ENCODE assay signal across 34 cellular contexts in the genomic region with DNA sequence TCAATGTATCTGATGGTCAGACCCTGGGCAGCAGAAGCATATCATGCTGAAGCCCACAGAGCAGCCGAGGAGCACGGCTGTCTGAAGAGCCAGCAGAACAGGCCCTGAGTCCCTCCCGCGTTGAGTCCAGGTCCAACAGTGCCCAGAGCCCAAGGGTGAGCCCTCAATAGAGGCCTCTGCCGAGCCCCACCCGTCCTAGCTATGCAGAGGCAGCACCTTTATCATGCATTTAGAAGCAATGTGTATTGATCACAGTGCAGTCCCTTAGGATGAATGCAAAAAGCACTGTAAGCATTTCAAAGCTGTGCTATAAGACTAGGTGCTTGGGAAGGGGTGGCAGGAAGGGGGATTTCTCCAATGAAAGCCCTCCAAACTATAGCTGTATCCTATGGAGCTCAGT.
"Had no signal": no experiment of that assay in that cellular context is flagged by ENCODE, and none has a peak within 500 bp of the region (broad histone marks: within the 10 kb centered on the region; RNA-seq: fewer than 3 reads in every experiment).

No MANE protein-coding gene starts in this region.

- H3K27ac Mint-ChIP-seq: activated CD4-positive, alpha-beta memory T cell treated with anti-CD3 and anti-CD28 coated beads, Interleukin-2, amount 10 ng/mL, durations not matched to agents 7 days and 5 days; activated CD4-positive, alpha-beta T cell treated with anti-CD3 and anti-CD28 coated beads for 36 hours; activated CD4-positive, alpha-beta T cell treated with anti-CD3 and anti-CD28 coated beads, Interleukin-2, amount 10 ng/mL, durations not matched to agents 7 days and 5 days; activated CD8-positive, alpha-beta memory T cell treated with anti-CD3 and anti-CD28 coated beads, Interleukin-2, amount 10 ng/mL, durations not matched to agents 7 days and 5 days; activated CD8-positive, alpha-beta T cell treated with anti-CD3 and anti-CD28 coated beads, Interleukin-2, amount 10 ng/mL, durations not matched to agents 7 days and 5 days; activated naive CD4-positive, alpha-beta T cell treated with anti-CD3 and anti-CD28 coated beads, Interleukin-2, amount 10 ng/mL, durations not matched to agents 7 days and 5 days; activated naive CD4-positive, alpha-beta T cell treated with anti-CD3 and anti-CD28 coated beads, Interleukin-2, amount 50 U/mL, for 24 hours; activated naive CD8-positive, alpha-beta T cell; activated T-cell treated with anti-CD3 and anti-CD28 coated beads, Interleukin-2, amount 50 U/mL, for 24 hours; activated T-helper 2 cell treated with anti-CD3 and anti-CD28 coated beads, Interferon-gamma antibody, Interleukin-2, Interleukin-4, amounts not matched to agents 10 μg/mL and 5 μg/mL and 100 μg/mL, durations not matched to agents 14 hours and 24 hours and 36 hours; T-helper 1 cell treated with Interleukin-12 subunit alpha and Interleukin-12 subunit beta and Interleukin-4 antibody, amounts not matched to agents 30 μg/mL and 1 μg/mL, for 36 hours; T-helper 2 cell treated with Interferon-gamma antibody and Interleukin-4, amounts not matched to agents 5 μg/mL and 100 μg/mL, for 36 hours had no signal

- H3K9me3 Mint-ChIP-seq: activated naive CD4-positive, alpha-beta T cell treated with anti-CD3 and anti-CD28 coated beads, Interleukin-2, amount 50 U/mL, for 24 hours; brain had no signal

- H3K9me3 ChIP-seq: ascending aorta had no signal

- H3K4me1 Mint-ChIP-seq: activated CD4-positive, alpha-beta memory T cell treated with anti-CD3 and anti-CD28 coated beads, Interleukin-2, amount 10 ng/mL, durations not matched to agents 7 days and 5 days; activated CD4-positive, alpha-beta T cell treated with anti-CD3 and anti-CD28 coated beads for 36 hours; activated CD4-positive, alpha-beta T cell treated with anti-CD3 and anti-CD28 coated beads, Interleukin-2, amount 10 ng/mL, durations not matched to agents 7 days and 5 days; activated CD8-positive, alpha-beta memory T cell treated with anti-CD3 and anti-CD28 coated beads, Interleukin-2, amount 10 ng/mL, durations not matched to agents 7 days and 5 days; activated naive CD4-positive, alpha-beta T cell treated with anti-CD3 and anti-CD28 coated beads, Interleukin-2, amount 10 ng/mL, durations not matched to agents 7 days and 5 days; activated naive CD4-positive, alpha-beta T cell treated with anti-CD3 and anti-CD28 coated beads, Interleukin-2, amount 50 U/mL, for 24 hours; central memory CD8-positive, alpha-beta T cell had no signal

- H3K4me3 ChIP-seq: ascending aorta, cardiac muscle cell had no signal

- H3K27me3 ChIP-seq: ascending aorta had no signal

- DNase-seq: activated CD4-positive, alpha-beta memory T cell treated with anti-CD3 and anti-CD28 coated beads, Interleukin-2, amount 10 ng/mL, durations not matched to agents 7 days and 5 days; activated CD4-positive, alpha-beta T cell treated with anti-CD3 and anti-CD28 coated beads for 1 hour; activated CD4-positive, alpha-beta T cell treated with anti-CD3 and anti-CD28 coated beads for 36 hours; activated CD4-positive, alpha-beta T cell treated with anti-CD3 and anti-CD28 coated beads for 48 hours; activated CD4-positive, alpha-beta T cell treated with anti-CD3 and anti-CD28 coated beads, Interleukin-2, amount 10 ng/mL, durations not matched to agents 7 days and 5 days; activated CD4-positive, alpha-beta T cell treated with anti-CD3 and anti-CD28 coated beads, Interleukin-2, amount 50 U/mL, for 48 hours; activated CD4-positive, CD25-positive, alpha-beta regulatory T cell; activated CD8-positive, alpha-beta memory T cell treated with anti-CD3 and anti-CD28 coated beads for 24 hours; activated CD8-positive, alpha-beta memory T cell treated with anti-CD3 and anti-CD28 coated beads, Interleukin-2, amount 10 ng/mL, durations not matched to agents 7 days and 5 days; activated CD8-positive, alpha-beta memory T cell treated with anti-CD3 and anti-CD28 coated beads, Interleukin-2, amount 50 U/mL, for 48 hours; activated CD8-positive, alpha-beta T cell treated with anti-CD3 and anti-CD28 coated beads, Interleukin-2, amount 10 ng/mL, durations not matched to agents 7 days and 5 days; activated effector memory CD4-positive, alpha-beta T cell treated with Interleukin-2 at 50 U/mL for 16 hours; activated gamma-delta T cell; activated naive CD4-positive, alpha-beta T cell treated with anti-CD3 and anti-CD28 coated beads, Interleukin-2, amount 10 ng/mL, durations not matched to agents 7 days and 5 days; activated naive CD4-positive, alpha-beta T cell treated with Interleukin-2 at 50 U/mL for 16 hours; activated T-cell treated with anti-CD3 and anti-CD28 coated beads, Interleukin-2, amount 50 U/mL, for 24 hours; activated T-cell treated with anti-CD3 and anti-CD28 coated beads, Interleukin-2, amount 50 U/mL, for 48 hours; amygdala; anterior cingulate cortex; caudate nucleus; T-helper 1 cell; T-helper 2 cell; T-helper 9 cell had no signal

- H3K4me3 Mint-ChIP-seq: activated CD4-positive, alpha-beta memory T cell treated with anti-CD3 and anti-CD28 coated beads, Interleukin-2, amount 10 ng/mL, durations not matched to agents 7 days and 5 days; activated CD4-positive, alpha-beta T cell treated with anti-CD3 and anti-CD28 coated beads for 36 hours; activated CD4-positive, alpha-beta T cell treated with anti-CD3 and anti-CD28 coated beads, Interleukin-2, amount 10 ng/mL, durations not matched to agents 7 days and 5 days; activated CD8-positive, alpha-beta memory T cell treated with anti-CD3 and anti-CD28 coated beads, Interleukin-2, amount 10 ng/mL, durations not matched to agents 7 days and 5 days; activated CD8-positive, alpha-beta T cell treated with anti-CD3 and anti-CD28 coated beads, Interleukin-2, amount 10 ng/mL, durations not matched to agents 7 days and 5 days; activated naive CD4-positive, alpha-beta T cell treated with anti-CD3 and anti-CD28 coated beads, Interleukin-2, amount 10 ng/mL, durations not matched to agents 7 days and 5 days; activated naive CD4-positive, alpha-beta T cell treated with anti-CD3 and anti-CD28 coated beads, Interleukin-2, amount 50 U/mL, for 24 hours; activated naive CD8-positive, alpha-beta T cell; activated T-cell treated with anti-CD3 and anti-CD28 coated beads, Interleukin-2, amount 50 U/mL, for 24 hours; brain; central memory CD8-positive, alpha-beta T cell; T-helper 1 cell treated with Interleukin-12 subunit alpha and Interleukin-12 subunit beta and Interleukin-4 antibody, amounts not matched to agents 30 μg/mL and 1 μg/mL, for 36 hours; T-helper 2 cell treated with Interferon-gamma antibody and Interleukin-4, amounts not matched to agents 5 μg/mL and 100 μg/mL, for 36 hours had no signal

- ATAC-seq: activated CD4-positive, alpha-beta T cell treated with anti-CD3 and anti-CD28 coated beads for 36 hours; activated CD4-positive, CD25-positive, alpha-beta regulatory T cell treated with anti-CD3 and anti-CD28 coated beads, Interleukin-2, amount 50 U/mL, for 24 hours; activated CD8-positive, alpha-beta memory T cell treated with anti-CD3 and anti-CD28 coated beads, Interleukin-2, amount 10 ng/mL, durations not matched to agents 7 days and 5 days; activated CD8-positive, alpha-beta T cell treated with anti-CD3 and anti-CD28 coated beads, Interleukin-2, amount 10 ng/mL, durations not matched to agents 7 days and 5 days had no signal

- H3K36me3 Mint-ChIP-seq: activated CD8-positive, alpha-beta memory T cell treated with anti-CD3 and anti-CD28 coated beads, Interleukin-2, amount 10 ng/mL, durations not matched to agents 7 days and 5 days; activated naive CD4-positive, alpha-beta T cell treated with anti-CD3 and anti-CD28 coated beads, Interleukin-2, amount 10 ng/mL, durations not matched to agents 7 days and 5 days; activated naive CD4-positive, alpha-beta T cell treated with anti-CD3 and anti-CD28 coated beads, Interleukin-2, amount 50 U/mL, for 24 hours; activated naive CD8-positive, alpha-beta T cell had no signal

- H3K36me3 ChIP-seq: ascending aorta, cardiac muscle cell had no signal

- H3K27ac ChIP-seq: ascending aorta, cardiac muscle cell, VCaP had no signal

- H3K27me3 Mint-ChIP-seq: activated CD4-positive, alpha-beta memory T cell treated with anti-CD3 and anti-CD28 coated beads, Interleukin-2, amount 10 ng/mL, durations not matched to agents 7 days and 5 days; activated CD4-positive, alpha-beta T cell treated with anti-CD3 and anti-CD28 coated beads for 36 hours; activated CD4-positive, alpha-beta T cell treated with anti-CD3 and anti-CD28 coated beads, Interleukin-2, amount 10 ng/mL, durations not matched to agents 7 days and 5 days; activated CD8-positive, alpha-beta memory T cell treated with anti-CD3 and anti-CD28 coated beads, Interleukin-2, amount 10 ng/mL, durations not matched to agents 7 days and 5 days; activated naive CD4-positive, alpha-beta T cell treated with anti-CD3 and anti-CD28 coated beads, Interleukin-2, amount 10 ng/mL, durations not matched to agents 7 days and 5 days; activated naive CD4-positive, alpha-beta T cell treated with anti-CD3 and anti-CD28 coated beads, Interleukin-2, amount 50 U/mL, for 24 hours; activated naive CD8-positive, alpha-beta T cell; activated T-cell treated with anti-CD3 and anti-CD28 coated beads, Interleukin-2, amount 50 U/mL, for 24 hours; brain; central memory CD8-positive, alpha-beta T cell had no signal

- H3K4me1 ChIP-seq: ascending aorta had no signal
